Comparison of ENCODE assay signal across 22 cellular contexts in the genomic region with DNA sequence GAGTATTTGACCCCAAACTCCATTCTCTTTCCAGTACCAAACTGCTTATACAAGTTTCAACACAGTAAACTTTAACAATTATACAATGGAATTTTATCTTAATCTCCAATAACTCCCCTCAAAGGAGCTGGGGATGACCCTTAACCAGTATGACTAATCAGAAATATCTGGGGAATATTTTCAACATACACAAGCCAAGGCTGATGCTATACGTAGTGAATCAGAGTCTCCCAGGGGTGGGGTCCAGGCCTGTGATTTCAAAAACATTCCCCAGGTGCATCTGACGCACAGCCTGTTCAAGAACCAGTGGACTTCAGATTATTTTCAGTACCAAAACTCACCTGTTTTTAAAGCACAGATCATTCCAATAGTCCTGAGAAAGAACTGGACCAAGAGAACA. TPM values are rescaled to one million over a fixed set of nuclear protein-coding genes. Genes with fewer than 3 reads are reported as not detected.
DNase-seq lines count a peak whose midpoint lies in the region; ATAC-seq and TF ChIP-seq lines count a peak whose summit lies in the region.
"Had no signal": no experiment of that assay in that cellular context is flagged by ENCODE, and none has a peak within 500 bp of the region (broad histone marks: within the 10 kb centered on the region; RNA-seq: fewer than 3 reads in every experiment).

No MANE protein-coding gene starts in this region.

- POLR2A ChIA-PET in MCF 10A (lab: Yijun Ruan, JAX), result no interaction called here

- no peak for TF ChIP-seq EP300 in transverse colon (IDR thresholded peaks at IDR 0.05; ENCODE audit: low read depth)

- intact Hi-C loops in MCF 10A (cut with micrococcal nuclease), result no loop called here
- intact Hi-C loops in breast epithelium (cut with DNase I; ENCODE audit: low total_unique reads), result no loop called here
- intact Hi-C loops in transverse colon (cut with DNase I; ENCODE audit: low total_unique reads), result no loop called here
- intact Hi-C loops in testis (cut with DNase I; ENCODE audit: low total_unique reads), result no loop called here
- intact Hi-C loops in uterus (cut with DNase I; ENCODE audit: low total_unique reads), result no loop called here

- TF ChIP-seq POLR2A in breast epithelium (IDR thresholded peaks at IDR 0.05), result no peak
- TF ChIP-seq POLR2A in transverse colon (IDR thresholded peaks at IDR 0.05), result no peak
- no peak for TF ChIP-seq POLR2A in testis (IDR thresholded peaks at IDR 0.05)
- no peak for TF ChIP-seq POLR2A in uterus (IDR thresholded peaks at IDR 0.05)

- H3K4me3 Mint-ChIP-seq in MCF 10A (ENCODE audit: unreplicated experiment), result no peak overlapping the region
- H3K4me3 Mint-ChIP-seq: activated CD8-positive, alpha-beta T cell treated with anti-CD3 and anti-CD28 coated beads, Interleukin-2, amount 10 ng/mL, durations not matched to agents 7 days and 5 days; activated naive CD4-positive, alpha-beta T cell treated with anti-CD3 and anti-CD28 coated beads, Interleukin-2, amount 10 ng/mL, durations not matched to agents 7 days and 5 days; activated T-cell treated with anti-CD3 and anti-CD28 coated beads, Interleukin-2, amount 50 U/mL, for 4 hours had no signal

- H3K4me1 Mint-ChIP-seq in MCF 10A (ENCODE audit: insufficient read depth, unreplicated experiment), result peaks cover 10% of the 10 kb centered on the region
- H3K4me1 Mint-ChIP-seq: activated naive CD4-positive, alpha-beta T cell treated with anti-CD3 and anti-CD28 coated beads, Interleukin-2, amount 10 ng/mL, durations not matched to agents 7 days and 5 days had no signal

- no peaks in the 10 kb centered on the region for H3K27me3 ChIP-seq in breast epithelium
- no peaks in the 10 kb centered on the region for H3K27me3 ChIP-seq in RWPE2 (ENCODE audit: insufficient read depth, poor library complexity, severe bottlenecking)
- H3K27me3 ChIP-seq in transverse colon, result no peaks in the 10 kb centered on the region
- no peaks in the 10 kb centered on the region for H3K27me3 ChIP-seq in testis
- no peaks in the 10 kb centered on the region for H3K27me3 ChIP-seq in uterus
- H3K27me3 ChIP-seq: colonic mucosa, vagina had no signal

- BruUV-seq in MCF 10A (replicated peaks; lab: Mats Ljungman, UMichigan), result no TSS peak

- H3K36me3 ChIP-seq in breast epithelium (no peaks in the 10 kb centered on the region), RWPE2 (ENCODE audit: low read depth) (no peaks in the 10 kb centered on the region), transverse colon (no peaks in the 10 kb centered on the region), testis (ENCODE audit: low read depth, missing control alignments) (no peaks in the 10 kb centered on the region), uterus (no peaks in the 10 kb centered on the region)
- H3K36me3 ChIP-seq: colonic mucosa, lower lobe of right lung, vagina had no signal

- in situ Hi-C loops in transverse colon (cut with MboI; ENCODE audit: low pct_ligation_motif_present in 1 of 4, low pct_unique_long_range_greater_than_20kb in 1 of 4, low sequenced_read_pairs in 3 of 4), result no loop called here

- H3K9me3 ChIP-seq in breast epithelium, result no peaks in the 10 kb centered on the region
- H3K9me3 ChIP-seq in RWPE2 (ENCODE audit: severe bottlenecking), result no peaks in the 10 kb centered on the region
- H3K9me3 ChIP-seq in transverse colon, result no peaks in the 10 kb centered on the region
- no peaks in the 10 kb centered on the region for H3K9me3 ChIP-seq in testis
- H3K9me3 ChIP-seq in uterus, result no peaks in the 10 kb centered on the region
- H3K9me3 ChIP-seq: colonic mucosa, lower lobe of right lung, SK-N-SH, vagina had no signal

- no peak for TF ChIP-seq CTCF in MCF 10A (IDR thresholded peaks at IDR 0.05; ENCODE audit: unreplicated experiment)
- no peak for TF ChIP-seq CTCF in breast epithelium (IDR thresholded peaks at IDR 0.05)
- no peak for TF ChIP-seq CTCF in RWPE2 (IDR thresholded peaks at IDR 0.05; ENCODE audit: poor library complexity, severe bottlenecking)
- TF ChIP-seq CTCF in fibroblast of pulmonary artery (IDR thresholded peaks at IDR 0.05; ENCODE audit: low read length, missing control alignments), result no peak
- no peak for TF ChIP-seq CTCF in transverse colon (IDR thresholded peaks at IDR 0.05)
- TF ChIP-seq CTCF in testis (IDR thresholded peaks at IDR 0.05), result no peak
- no peak for TF ChIP-seq CTCF in uterus (IDR thresholded peaks at IDR 0.05)

- peak; percentile 29 for DNase-seq in MCF 10A (ENCODE audit: unreplicated experiment)
- DNase-seq in breast epithelium (ENCODE audit: low spot score in 2 of 2), result no peak
- peak; percentile 83 for DNase-seq in RWPE2 (ENCODE audit: low spot score)
- peak; percentile 26 for DNase-seq in fibroblast of pulmonary artery (ENCODE audit: low read depth)
- DNase-seq in transverse colon, result no peak
- DNase-seq in testis, result no peak
- DNase-seq in activated T-cell treated with anti-CD3 and anti-CD28 coated beads, Interleukin-2, amount 50 U/mL, for 1 hour, result no peak
- no peak for DNase-seq in uterus
- DNase-seq: activated CD8-positive, alpha-beta T cell treated with anti-CD3 and anti-CD28 coated beads, Interleukin-2, amount 10 ng/mL, durations not matched to agents 7 days and 5 days; activated naive CD4-positive, alpha-beta T cell treated with anti-CD3 and anti-CD28 coated beads, Interleukin-2, amount 10 ng/mL, durations not matched to agents 7 days and 5 days; activated T-cell treated with anti-CD3 and anti-CD28 coated beads, Interleukin-2, amount 50 U/mL, for 4 hours; Calu3; hippocampal formation; lower lobe of right lung; NCI-H1092 treated with DMSO at 0.1 percent for 48 hours; NCI-H2029 treated with DMSO at 0.1 percent for 48 hours; SK-N-SH; stimulated activated CD8-positive, alpha-beta memory T cell treated with anti-CD3 and anti-CD28 coated beads, Interleukin-4, amount 100 ng/mL, for 48 hours; T1000 had no signal

- ATAC-seq in RWPE2 (ENCODE audit: low read depth), result peak; percentile 95
- ATAC-seq: activated CD8-positive, alpha-beta T cell treated with anti-CD3 and anti-CD28 coated beads, Interleukin-2, amount 10 ng/mL, durations not matched to agents 7 days and 5 days; activated T-cell treated with anti-CD3 and anti-CD28 coated beads, Interleukin-2, amount 50 U/mL, for 4 hours; lower lobe of right lung had no signal

- H3K27me3 Mint-ChIP-seq in MCF 10A (ENCODE audit: insufficient read depth, unreplicated experiment), result no peaks in the 10 kb centered on the region
- H3K27me3 Mint-ChIP-seq: activated naive CD4-positive, alpha-beta T cell treated with anti-CD3 and anti-CD28 coated beads, Interleukin-2, amount 10 ng/mL, durations not matched to agents 7 days and 5 days had no signal

- no peaks in the 10 kb centered on the region for H3K9me3 Mint-ChIP-seq in MCF 10A (ENCODE audit: unreplicated experiment)
- H3K9me3 Mint-ChIP-seq: activated naive CD4-positive, alpha-beta T cell treated with anti-CD3 and anti-CD28 coated beads, Interleukin-2, amount 10 ng/mL, durations not matched to agents 7 days and 5 days had no signal

- CTCF ChIA-PET in MCF 10A (lab: Yijun Ruan, JAX), result no interaction called here

- no peaks in the 10 kb centered on the region for H3K36me3 Mint-ChIP-seq in MCF 10A (ENCODE audit: insufficient read depth, unreplicated experiment)
- H3K36me3 Mint-ChIP-seq: activated naive CD4-positive, alpha-beta T cell treated with anti-CD3 and anti-CD28 coated beads, Interleukin-2, amount 10 ng/mL, durations not matched to agents 7 days and 5 days had no signal

- H3K27ac Mint-ChIP-seq in MCF 10A (ENCODE audit: low read depth, unreplicated experiment), result no peak overlapping the region
- H3K27ac Mint-ChIP-seq: activated CD8-positive, alpha-beta T cell treated with anti-CD3 and anti-CD28 coated beads, Interleukin-2, amount 10 ng/mL, durations not matched to agents 7 days and 5 days; activated naive CD4-positive, alpha-beta T cell treated with anti-CD3 and anti-CD28 coated beads, Interleukin-2, amount 10 ng/mL, durations not matched to agents 7 days and 5 days had no signal

- H3K4me1 ChIP-seq in breast epithelium, result no peaks in the 10 kb centered on the region
- H3K4me1 ChIP-seq in RWPE2 (ENCODE audit: insufficient read depth, poor library complexity, severe bottlenecking), result peaks cover 19% of the 10 kb centered on the region
- H3K4me1 ChIP-seq in transverse colon, result peaks cover 4 to 42% (median 22%) of the 10 kb centered on the region in 4 donors
- H3K4me1 ChIP-seq in testis, result no peaks in the 10 kb centered on the region
- H3K4me1 ChIP-seq in uterus, result no peaks in the 10 kb centered on the region
- H3K4me1 ChIP-seq: lower lobe of right lung, vagina had no signal

- WGBS in transverse colon (ENCODE audit: low coverage in 1 of 2), 2 donors, result 43 to 71% methylated on average over 1 to 2 of the region's 2 CpGs
- WGBS in testis, 2 donors, result 86 to 94% methylated on average over 2 of the region's 2 CpGs

- H3K27ac ChIP-seq in breast epithelium (no peak overlapping the region), RWPE2 (ENCODE audit: poor library complexity, severe bottlenecking) (peak overlapping the region; percentile 61), transverse colon (peak overlapping the region; percentile 29 to 68 (median 52)), testis (no peak overlapping the region), uterus (no peak overlapping the region)
- H3K27ac ChIP-seq: KMS-11, lower lobe of right lung, vagina had no signal

- H3K4me3 ChIP-seq in breast epithelium (no peak overlapping the region), RWPE2 (ENCODE audit: severe bottlenecking) (no peak overlapping the region), fibroblast of pulmonary artery (replicated peaks; ENCODE audit: low read depth, low read length) (no peak overlapping the region), transverse colon (no peak overlapping the region), testis (no peak overlapping the region), uterus (no peak overlapping the region)
- H3K4me3 ChIP-seq: colonic mucosa, lower lobe of right lung, vagina had no signal

RNA-seq across cellular contexts. Expression of a gene that starts 11.8 kb away (rescaled TPM):
- total RNA-seq in MCF 10A (2022), result 1.2 and 1.4 TPM in 2 replicates
- total RNA-seq in breast epithelium, result 10 to 100 TPM in 2 of 3 donors, 1 to 10 TPM in 1; 3.0 to 35.4 (median 25.9) TPM
- total RNA-seq in transverse colon, result 10 to 100 TPM; 15.0 to 81.0 (median 52.9) TPM
- total RNA-seq in testis, result 1 to 10 TPM; 3.4 to 5.4 TPM
- polyA plus RNA-seq in testis (ENCODE audit: insufficient read depth, low read depth, low replicate concordance), result 12.8 TPM
- total RNA-seq in uterus, result 100 to 1,000 TPM in 1 of 4 donors, 1 to 10 TPM in 3; 2.4 to 129 (median 10.0) TPM
- total RNA-seq: activated CD8-positive, alpha-beta T cell treated with anti-CD3 and anti-CD28 coated beads, Interleukin-2, amount 10 ng/mL, durations not matched to agents 7 days and 5 days had no signal

Comparison
In these comparisons a context has a peak if more than half of its experiments do, and no peak if none do; other contexts are left out.
1. DNase-seq: peak in MCF 10A (single experiment), RWPE2 (single experiment) and fibroblast of pulmonary artery (single experiment); none in breast epithelium (0 of 2), transverse colon (single experiment), testis (single experiment), activated T-cell treated with anti-CD3 and anti-CD28 coated beads, Interleukin-2, amount 50 U/mL, for 1 hour (single experiment) and uterus (0 of 2).
2. H3K27ac ChIP-seq: peak in RWPE2 (single experiment) and transverse colon (4 of 4); none in breast epithelium (0 of 2), testis (0 of 2) and uterus (0 of 2).